In the genomic region with DNA sequence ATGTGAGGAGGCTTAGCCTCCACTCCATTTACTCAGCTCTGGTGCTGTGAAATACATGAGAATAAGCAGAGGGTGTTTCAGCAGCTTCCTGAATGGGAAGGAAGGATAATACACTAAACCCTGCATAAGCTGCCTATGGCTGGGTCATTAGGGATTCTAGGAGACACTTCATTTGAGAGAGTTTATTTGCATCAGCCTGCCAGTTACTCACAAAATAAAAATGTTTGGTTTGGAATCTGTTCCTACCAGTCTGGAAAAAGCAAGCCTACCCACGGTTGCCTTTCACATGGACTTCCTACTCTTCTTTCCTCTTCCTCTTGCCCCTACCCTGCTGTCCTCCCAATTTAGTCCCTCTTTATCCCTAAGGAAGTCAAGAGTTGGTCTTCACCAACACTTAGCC, we compare ENCODE assay signal across 24 cellular contexts. TPM values are rescaled to one million over a fixed set of nuclear protein-coding genes. Genes with fewer than 3 reads are reported as not detected.
"Had no signal": no experiment of that assay in that cellular context is flagged by ENCODE, and none has a peak within 500 bp of the region (broad histone marks: within the 10 kb centered on the region; RNA-seq: fewer than 3 reads in every experiment).

No MANE protein-coding gene starts in this region.

- H3K9ac ChIP-seq: parathyroid adenoma had no signal

- H3K9me3 ChIP-seq: gastrocnemius medialis, mucosa of descending colon, neutrophil, prostate gland, right atrium auricular region, stomach, tibial artery had no signal

- H3K4me3 ChIP-seq: gastrocnemius medialis, lung, mucosa of descending colon, prostate gland, right atrium auricular region, stomach, tibial artery had no signal

- H3K36me3 ChIP-seq: gastrocnemius medialis, neutrophil, prostate gland, right atrium auricular region, stomach, tibial artery had no signal

- H3K27ac Mint-ChIP-seq: effector memory CD8-positive, alpha-beta T cell; memory B cell; naive B cell; natural killer cell treated with Interleukin-12 subunit alpha and Interleukin-12 subunit beta and Interleukin-15 and Interleukin-18, amount 100 ng/mL, for 72 hours; stimulated activated effector memory CD8-positive, alpha-beta T cell treated with anti-CD3 and anti-CD28 coated beads, Interleukin-12 subunit alpha, Interleukin-12 subunit beta, amount 100 ng/mL, for 72 hours; type B pancreatic cell had no signal

- H3K79me2 ChIP-seq: parathyroid adenoma had no signal

- H3K36me3 Mint-ChIP-seq: memory B cell; naive B cell; natural killer cell treated with Interleukin-12 subunit alpha and Interleukin-12 subunit beta and Interleukin-15 and Interleukin-18, amount 100 ng/mL, for 72 hours; stimulated activated effector memory CD8-positive, alpha-beta T cell treated with anti-CD3 and anti-CD28 coated beads, Interleukin-12 subunit alpha, Interleukin-12 subunit beta, amount 100 ng/mL, for 72 hours; type B pancreatic cell had no signal

- H3K27me3 ChIP-seq: gastrocnemius medialis, right atrium auricular region, stomach had no signal

- H3K4me1 ChIP-seq: gastrocnemius medialis, parathyroid adenoma, prostate gland, right atrium auricular region, tibial artery had no signal

- FAIRE-seq: kidney had no signal

- H3K4me3 Mint-ChIP-seq: effector memory CD8-positive, alpha-beta T cell; memory B cell; naive B cell; natural killer cell treated with Interleukin-12 subunit alpha and Interleukin-12 subunit beta and Interleukin-15 and Interleukin-18, amount 100 ng/mL, for 72 hours; neural crest cell; stimulated activated effector memory CD8-positive, alpha-beta T cell treated with anti-CD3 and anti-CD28 coated beads, Interleukin-12 subunit alpha, Interleukin-12 subunit beta, amount 100 ng/mL, for 72 hours; type B pancreatic cell had no signal

- H3K4me1 Mint-ChIP-seq: memory B cell; naive B cell; neural crest cell; stimulated activated effector memory CD8-positive, alpha-beta T cell treated with anti-CD3 and anti-CD28 coated beads, Interleukin-12 subunit alpha, Interleukin-12 subunit beta, amount 100 ng/mL, for 72 hours had no signal

- DNase-seq: cortex of kidney; effector memory CD8-positive, alpha-beta T cell; gastrocnemius medialis; head of caudate nucleus; kidney; mucosa of descending colon; naive B cell; stimulated activated CD4-positive, alpha-beta T cell treated with anti-CD3 and anti-CD28 coated beads, Interleukin-2, amount 100 ng/mL, for 24 hours; stimulated activated CD4-positive, alpha-beta T cell treated with anti-CD3 and anti-CD28 coated beads, Interleukin-4, amount 100 ng/mL, for 24 hours; stimulated activated naive CD4-positive, alpha-beta T cell treated with Interleukin-2 at 50 U/mL for 16 hours; stomach; tibial artery had no signal

- H2AFZ ChIP-seq: parathyroid adenoma had no signal

- H3K9me3 Mint-ChIP-seq: effector memory CD8-positive, alpha-beta T cell; memory B cell; natural killer cell treated with Interleukin-12 subunit alpha and Interleukin-12 subunit beta and Interleukin-15 and Interleukin-18, amount 100 ng/mL, for 72 hours; neural crest cell; stimulated activated effector memory CD8-positive, alpha-beta T cell treated with anti-CD3 and anti-CD28 coated beads, Interleukin-12 subunit alpha, Interleukin-12 subunit beta, amount 100 ng/mL, for 72 hours; type B pancreatic cell had no signal

- H3K27ac ChIP-seq: gastrocnemius medialis, neutrophil, parathyroid adenoma, prostate gland, right atrium auricular region, stomach, tibial artery had no signal

RNA-seq across cellular contexts. Expression of gene SLC1A2, which starts 20.5 kb away (rescaled TPM):
- total RNA-seq: dermis microvascular lymphatic vessel endothelial cell, glomerular endothelial cell had no signal
